In genomic region chrX:155997436-155997835, GRCh38 we compare ENCODE assay signal across 9 cellular contexts. TPM values are rescaled to one million over a fixed set of nuclear protein-coding genes. Genes with fewer than 3 reads are reported as not detected.
DNase-seq lines count a peak whose midpoint lies in the region; ATAC-seq and TF ChIP-seq lines count a peak whose summit lies in the region.
"Had no signal": no experiment of that assay in that cellular context is flagged by ENCODE, and none has a peak within 500 bp of the region (broad histone marks: within the 10 kb centered on the region; RNA-seq: fewer than 3 reads in every experiment).

IL9R (plus strand) TSS chrX:155997696; CDS start chrX:155997760, 64 bp downstream.

- TF ChIP-seq POLR2A in body of pancreas (IDR thresholded peaks at IDR 0.05): no peak

- no peak within 1 kb of the TSS for H3K27ac ChIP-seq in body of pancreas

- WGBS in body of pancreas, 2 donors: 61 to 72% methylated on average over 5 of the region's 5 CpGs

- ATAC-seq in GM19455 (IDR thresholded peaks at IDR 0.05; ENCODE audit: unreplicated experiment) (peak; percentile 57), HG03457 (IDR thresholded peaks at IDR 0.05; ENCODE audit: unreplicated experiment) (peak; percentile 75), body of pancreas (no peak)
- ATAC-seq in activated T-helper 17 cell treated with anti-CD3 and anti-CD28 coated beads, Interleukin-2, amount 50 U/mL, for 72 hours (replicated peaks): peak; percentile 90
- ATAC-seq: HCT116 had no signal

- intact Hi-C loops in body of pancreas (cut with DNase I): no loop called here

- H3K27ac Mint-ChIP-seq in activated T-helper 17 cell treated with anti-CD3 and anti-CD28 coated beads, Interleukin-2, amount 50 U/mL, for 72 hours: peak within 1 kb of the TSS; percentile 48

- no peaks in the 10 kb centered on the region for H3K4me1 Mint-ChIP-seq in activated T-helper 17 cell treated with anti-CD3 and anti-CD28 coated beads, Interleukin-2, amount 50 U/mL, for 72 hours

- no peaks in the 10 kb centered on the region for H3K27me3 ChIP-seq in body of pancreas

- H3K4me3 Mint-ChIP-seq in activated T-helper 17 cell treated with anti-CD3 and anti-CD28 coated beads, Interleukin-2, amount 50 U/mL, for 72 hours: peak within 1 kb of the TSS; percentile 37

- no peaks in the 10 kb centered on the region for H3K36me3 ChIP-seq in body of pancreas (replicated peaks in 1 of 2; ENCODE audit: insufficient read depth in 1 of 2, low read depth in 2 of 2)

- TF ChIP-seq CTCF in body of pancreas (IDR thresholded peaks at IDR 0.05): no peak

- H3K9me3 Mint-ChIP-seq in activated T-helper 17 cell treated with anti-CD3 and anti-CD28 coated beads, Interleukin-2, amount 50 U/mL, for 72 hours: no peaks in the 10 kb centered on the region

- no peaks in the 10 kb centered on the region for H3K9me3 ChIP-seq in body of pancreas

- no peaks in the 10 kb centered on the region for H3K36me3 Mint-ChIP-seq in activated T-helper 17 cell treated with anti-CD3 and anti-CD28 coated beads, Interleukin-2, amount 50 U/mL, for 72 hours (ENCODE audit: low read depth)

- H3K27me3 Mint-ChIP-seq in activated T-helper 17 cell treated with anti-CD3 and anti-CD28 coated beads, Interleukin-2, amount 50 U/mL, for 72 hours: no peaks in the 10 kb centered on the region

- peak; percentile 11 to 13 for DNase-seq in stimulated activated CD8-positive, alpha-beta memory T cell treated with anti-CD3 and anti-CD28 coated beads, Interleukin-4, amount 100 ng/mL, for 1 hour (ENCODE audit: low read depth in 2 of 2, low spot score in 1 of 2)
- DNase-seq in cerebellar cortex (ENCODE audit: low spot score) (no peak), AG08396 (ENCODE audit: low spot score) (no peak), body of pancreas (no peak), NCI-H187 treated with DMSO at 0.1 percent for 48 hours (lab: John Stamatoyannopoulos, UW) (no peak)

- H3K4me1 ChIP-seq in body of pancreas: no peaks in the 10 kb centered on the region

- no peak within 1 kb of the TSS for H3K4me3 ChIP-seq in body of pancreas

RNA-seq across cellular contexts. Expression of gene IL9R, which starts in this region (rescaled TPM):
- total RNA-seq in activated T-helper 17 cell treated with anti-CD3 and anti-CD28 coated beads, Interleukin-2, amount 50 U/mL, for 72 hours: 1 to 10 TPM; 4.1 to 4.3 TPM
- 1 to 10 TPM in 1 of 2 donors, not detected in 1; 2.0 TPM for total RNA-seq in body of pancreas

Comparison
In these comparisons a context has a peak if more than half of its experiments do, and no peak if none do; other contexts are left out.
1. DNase-seq: peak in stimulated activated CD8-positive, alpha-beta memory T cell treated with anti-CD3 and anti-CD28 coated beads, Interleukin-4, amount 100 ng/mL, for 1 hour (2 of 2); none in cerebellar cortex (single experiment), AG08396 (single experiment), body of pancreas (0 of 4) and NCI-H187 treated with DMSO at 0.1 percent for 48 hours (single experiment).